ENCODE assay signal across 17 cellular contexts in genomic region chr14:23517650-23518329, GRCh38. TPM values are rescaled to one million over a fixed set of nuclear protein-coding genes. Genes with fewer than 3 reads are reported as not detected.
DNase-seq lines count a peak whose midpoint lies in the region; ATAC-seq, FAIRE-seq and TF ChIP-seq lines count a peak whose summit lies in the region.
"Had no signal": no experiment of that assay in that cellular context is flagged by ENCODE, and none has a peak within 500 bp of the region (broad histone marks: within the 10 kb centered on the region; RNA-seq: fewer than 3 reads in every experiment).

No MANE protein-coding gene starts in this region.

- TF ChIP-seq CTCF in BE2C (IDR thresholded peaks at IDR 0.05; ENCODE audit: low read depth, low read length) (peak; percentile 15; the same call in 1 of the 2 replicates), D721Med (IDR thresholded peaks at IDR 0.05; ENCODE audit: insufficient read depth, missing control alignments) (peak; percentile 14), H1 (IDR thresholded peaks at IDR 0.05; ENCODE audit: control extremely low read depth in 1 of 3, insufficient read depth in 1 of 3, low read depth in 1 of 3, low read length in 3 of 3) (peak; percentile 6 to 45 (median 16))

- DNase-seq in BE2C (no peak), D721Med (ENCODE audit: insufficient read length, low spot score) (no peak), NCI-H69 (lab: John Stamatoyannopoulos, UW) (peak; percentile 22), H1 (ENCODE audit: low read depth in 1 of 2, low spot score in 2 of 2) (no peak), NCI-H187 (lab: John Stamatoyannopoulos, UW) (no peak)
- DNase-seq: ACHN, GDM1, KBM-7, MV-4-11, NCI-H1930, NCI-H2171 treated with DMSO at 0.1 percent for 48 hours, NCI-H748 treated with DMSO at 0.1 percent for 48 hours had no signal

- no peak overlapping the region for H4K91ac ChIP-seq in H1 (replicated peaks; ENCODE audit: insufficient read length, low read length)

- H3K18ac ChIP-seq in H1 (ENCODE audit: extremely low read depth, low read length) = no peak overlapping the region

- no peaks in the 10 kb centered on the region for H3K27me3 ChIP-seq in BE2C
- peaks cover 0 to 4% (median 0%) of the 10 kb centered on the region in 4 experiments; a peak in 1 of 7 replicates for H3K27me3 ChIP-seq in H1 (replicated peaks in 1 of 4; ENCODE audit: control insufficient read depth in 3 of 4, extremely low read depth in 1 of 4, insufficient read depth in 3 of 4, low read length in 3 of 4)
- H3K27me3 ChIP-seq: SJSA1 had no signal

- no peak overlapping the region for H3K14ac ChIP-seq in H1 (ENCODE audit: insufficient read length)

- H2BK15ac ChIP-seq in H1 (ENCODE audit: low read length) = no peak overlapping the region

- no peaks in the 10 kb centered on the region for H3K79me1 ChIP-seq in H1 (ENCODE audit: low read depth, low read length)

- POLR2A ChIA-PET in H1 (lab: Charles Lee; ENCODE audit: partially characterized antibody) = interaction anchor here (1.0 to 48.3 kb wide), 5 partner anchors 30 to 39 kb away, joined by 4 to 1523 read pairs (median 5); partner anchors contain the start of genes AP1G2, THTPA and ZFHX2

- no peak overlapping the region for H2BK120ac ChIP-seq in H1 (replicated peaks; ENCODE audit: low read depth, low read length)

- TF ChIP-seq RAD21 in H1 (IDR thresholded peaks at IDR 0.05 in 1 of 2, conservative IDR thresholded peaks at IDR 0.05 in 1 of 2; ENCODE audit: low read depth in 2 of 2, low read length in 2 of 2) = peak; percentile 45 to 63

- no peak overlapping the region for H3K56ac ChIP-seq in H1 (replicated peaks; ENCODE audit: insufficient read length, low read depth, low read length)

- H3K27ac ChIP-seq in H1 (ENCODE audit: low read depth, low read length) = no peak overlapping the region
- H3K27ac ChIP-seq: C4-2B, SJSA1 had no signal

- no peak overlapping the region for H4K8ac ChIP-seq in H1 (ENCODE audit: extremely low read depth, insufficient read depth, low read length)

- no peaks in the 10 kb centered on the region for H3K79me2 ChIP-seq in H1 (ENCODE audit: control insufficient read depth in 1 of 2, insufficient read depth in 2 of 2, low read length in 2 of 2)

- H3K36me3 ChIP-seq in BE2C (no peaks in the 10 kb centered on the region), H1 (ENCODE audit: control insufficient read depth in 2 of 4, insufficient read depth in 4 of 4, low read length in 3 of 4) (peaks cover 0 to 6% (median 0%) of the 10 kb centered on the region in 4 experiments; a peak in 3 of 8 replicates)
- H3K36me3 ChIP-seq: SJSA1 had no signal

- WGBS in H1 (ENCODE audit: extremely low coverage in 1 of 2, insufficient coverage in 1 of 2, insufficient read length in 1 of 2, insufficient replicate concordance in 2 of 2, low coverage in 1 of 2, low lambda C conversion rate in 2 of 2, missing lambda C conversion rate in 1 of 2), 2 experiments = 92% methylated on average over 6 of the region's 6 CpGs; no CpG with 5 or more reads in 1 of the 2 experiments

- H2AFZ ChIP-seq in H1 (ENCODE audit: low read length) = no peak overlapping the region

- H2BK12ac ChIP-seq in H1 (ENCODE audit: low read depth, low read length) = no peak overlapping the region

- no peak overlapping the region for H3K4me2 ChIP-seq in H1 (ENCODE audit: insufficient read depth in 1 of 2, low read depth in 2 of 2, low read length in 2 of 2)

- no peak overlapping the region for H3K23ac ChIP-seq in H1 (ENCODE audit: insufficient read length)

- H3K4me1 ChIP-seq in BE2C (no peaks in the 10 kb centered on the region), H1 (replicated peaks in 1 of 4; ENCODE audit: control insufficient read depth in 3 of 4, insufficient read depth in 4 of 4, low read length in 3 of 4) (peaks cover 7 to 13% (median 9%) of the 10 kb centered on the region in 4 experiments)
- H3K4me1 ChIP-seq: SJSA1 had no signal

- CTCF ChIA-PET in H1 (lab: Charles Lee; ENCODE audit: partially characterized antibody) = interaction anchor here (0.6 to 70.5 kb wide), 11 partner anchors 8 to 63 kb away, joined by 3 to 2092 read pairs (median 4); partner anchors contain the start of genes AP1G2, NGDN, THTPA and ZFHX2

- FAIRE-seq in D721Med (lab: Jason Lieb, UNC) (no peak), H1 (lab: Jason Lieb, UNC) (no peak)

- ATAC-seq in HG02981 (IDR thresholded peaks at IDR 0.05; ENCODE audit: unreplicated experiment) (no peak), HG02840 (IDR thresholded peaks at IDR 0.05; ENCODE audit: low FRiP score, unreplicated experiment) (no peak)
- ATAC-seq: HCT116 had no signal

- TF ChIP-seq EP300 in H1 (IDR thresholded peaks at IDR 0.05; ENCODE audit: borderline replicate concordance in 1 of 2, low read depth in 2 of 2, low read length in 2 of 2) = no peak

- no peaks in the 10 kb centered on the region for H4K20me1 ChIP-seq in H1 (replicated peaks in 1 of 2; ENCODE audit: control insufficient read depth in 1 of 2, insufficient read depth in 2 of 2, low read length in 2 of 2)

- no peak overlapping the region for H2BK20ac ChIP-seq in H1 (ENCODE audit: low read length)

- TF ChIP-seq POLR2A in H1 (IDR thresholded peaks at IDR 0.05; ENCODE audit: control extremely low read depth in 1 of 2, low read depth in 2 of 2, low read length in 2 of 2) = peak in 1 of 2 experiments; percentile 33; a peak in 1 of 3 replicates

- H3K9ac ChIP-seq in H1 (replicated peaks in 1 of 4; ENCODE audit: extremely low read depth in 1 of 4, low read depth in 3 of 4, low read length in 3 of 4) = no peak overlapping the region; a peak in 1 of 7 replicates

- no peak overlapping the region for H4K5ac ChIP-seq in H1 (ENCODE audit: insufficient read length, low read depth, low read length)

- H3K9me3 ChIP-seq in BE2C (no peaks in the 10 kb centered on the region), H1 (ENCODE audit: insufficient read depth in 2 of 2, low read depth in 1 of 2, low read length in 1 of 2) (no peaks in the 10 kb centered on the region)
- H3K9me3 ChIP-seq: SJSA1 had no signal

- no peaks in the 10 kb centered on the region for H3K23me2 ChIP-seq in H1 (ENCODE audit: low read depth, low read length)

- no peak overlapping the region for H2AK5ac ChIP-seq in H1 (ENCODE audit: low read depth, low read length)

- no peak overlapping the region for H2BK5ac ChIP-seq in H1 (ENCODE audit: low read depth, low read length)

- no peak overlapping the region for H3K4ac ChIP-seq in H1 (replicated peaks; ENCODE audit: insufficient read length, low read depth, low read length)

- H3K4me3 ChIP-seq in BE2C (ENCODE audit: low read depth, low read length) (no peak overlapping the region), H1 (ENCODE audit: extremely low read depth in 1 of 4, insufficient read depth in 2 of 4, low read depth in 3 of 4, low read length in 4 of 4) (no peak overlapping the region)
- H3K4me3 ChIP-seq: SJSA1 had no signal

TF ChIP-seq in H1, 55 proteins besides CTCF, POLR2A, EP300 and RAD21 (continues in another document):
- TF ChIP-seq TAF1 (IDR thresholded peaks at IDR 0.05; ENCODE audit: low read depth, low read length) = no peak
- TF ChIP-seq SRF (IDR thresholded peaks at IDR 0.05; ENCODE audit: low read depth, low read length) = no peak
- no peak for TF ChIP-seq BCL11A (IDR thresholded peaks at IDR 0.05; ENCODE audit: low read depth in 2 of 2, low read length in 2 of 2)

RNA-seq across cellular contexts. Expression of gene ZFHX2, which starts 33.8 kb away (rescaled TPM):
- 5.2 TPM for polyA plus RNA-seq in BE2C (2012; ENCODE audit: insufficient read depth, insufficient read length, low read depth)
- total RNA-seq in H1 (2021; fragmentation: NEBNext Ultra II Directional; extraction: Animal tissue kit (Norgen Biotek cat#: 25700)) = 27.0 and 28.6 TPM in 2 replicates
- 2.7 and 3.7 TPM in 2 replicates for polyA plus RNA-seq in H1 (2011; rRNA removed)
- polyA plus RNA-seq in H1 (2011; cell fraction: cytosol; rRNA removed) = 1.7 TPM
- polyA plus RNA-seq in H1 (2011; cell fraction: nucleus; rRNA removed) = 7.3 TPM
- polyA plus RNA-seq in H1 (2012, experiment 1 of 2) = 14.7 to 22.4 TPM (median 19.8 TPM) in 4 replicates
- 7.9 TPM for polyA plus RNA-seq in H1 (2012, experiment 2 of 2)
- polyA plus RNA-seq in H1 (2013, experiment 1 of 2) = 13.2 TPM
- polyA plus RNA-seq in H1 (2013, experiment 2 of 2) = 12.1 TPM
- polyA minus RNA-seq in H1 (2011; rRNA and poly(A)+ RNA removed) = 6.0 and 8.5 TPM in 2 replicates
- 15.5 TPM for polyA minus RNA-seq in H1 (2011; cell fraction: cytosol; rRNA and poly(A)+ RNA removed)
- polyA minus RNA-seq in H1 (2011; cell fraction: nucleus; rRNA and poly(A)+ RNA removed) = 13.7 TPM
- total RNA-seq: SJSA1 had no signal

RNA-seq across cellular contexts. Expression of gene THTPA, which starts 38.3 kb away (rescaled TPM):
- polyA plus RNA-seq in BE2C (2012; ENCODE audit: insufficient read depth, insufficient read length, low read depth) = 11.2 TPM
- total RNA-seq in H1 (2021; fragmentation: NEBNext Ultra II Directional; extraction: Animal tissue kit (Norgen Biotek cat#: 25700)) = 14.8 and 16.6 TPM in 2 replicates
- 19.0 and 23.4 TPM in 2 replicates for polyA plus RNA-seq in H1 (2011; rRNA removed)
- polyA plus RNA-seq in H1 (2011; cell fraction: cytosol; rRNA removed) = 16.2 TPM
- polyA plus RNA-seq in H1 (2011; cell fraction: nucleus; rRNA removed) = 16.0 TPM
- polyA plus RNA-seq in H1 (2012, experiment 1 of 2) = 14.7 to 21.8 TPM (median 19.2 TPM) in 4 replicates
- 25.1 TPM for polyA plus RNA-seq in H1 (2012, experiment 2 of 2)
- 7.0 TPM for polyA plus RNA-seq in H1 (2013, experiment 1 of 2)
- polyA plus RNA-seq in H1 (2013, experiment 2 of 2) = 8.4 TPM
- 16.4 and 30.4 TPM in 2 replicates for polyA minus RNA-seq in H1 (2011; rRNA and poly(A)+ RNA removed)
- polyA minus RNA-seq in H1 (2011; cell fraction: cytosol; rRNA and poly(A)+ RNA removed) = 6.2 TPM
- polyA minus RNA-seq in H1 (2011; cell fraction: nucleus; rRNA and poly(A)+ RNA removed) = 14.0 TPM

RNA-seq across cellular contexts. Expression of gene NGDN, which starts 48.3 kb away (rescaled TPM):
- 115 TPM for polyA plus RNA-seq in BE2C (2012; ENCODE audit: insufficient read depth, insufficient read length, low read depth)
- 48.8 and 56.0 TPM in 2 replicates for total RNA-seq in H1 (2021; fragmentation: NEBNext Ultra II Directional; extraction: Animal tissue kit (Norgen Biotek cat#: 25700))
- polyA plus RNA-seq in H1 (2011; rRNA removed) = 22.4 and 39.8 TPM in 2 replicates
- 65.2 TPM for polyA plus RNA-seq in H1 (2011; cell fraction: cytosol; rRNA removed)
- 25.3 TPM for polyA plus RNA-seq in H1 (2011; cell fraction: nucleus; rRNA removed)
- 54.0 to 81.0 TPM (median 68.1 TPM) in 4 replicates for polyA plus RNA-seq in H1 (2012, experiment 1 of 2)
- 8.9 TPM for polyA plus RNA-seq in H1 (2012, experiment 2 of 2)
- polyA plus RNA-seq in H1 (2013, experiment 1 of 2) = 78.2 TPM
- polyA plus RNA-seq in H1 (2013, experiment 2 of 2) = 73.8 TPM
- 32.5 and 41.8 TPM in 2 replicates for polyA minus RNA-seq in H1 (2011; rRNA and poly(A)+ RNA removed)
- 12.8 TPM for polyA minus RNA-seq in H1 (2011; cell fraction: cytosol; rRNA and poly(A)+ RNA removed)
- polyA minus RNA-seq in H1 (2011; cell fraction: nucleus; rRNA and poly(A)+ RNA removed) = 35.4 TPM

RNA-seq across cellular contexts. Expression of gene AP1G2, which starts 49.8 kb away (rescaled TPM):
- polyA plus RNA-seq in BE2C (2012; ENCODE audit: insufficient read depth, insufficient read length, low read depth) = 46.6 TPM
- total RNA-seq in H1 (2021; fragmentation: NEBNext Ultra II Directional; extraction: Animal tissue kit (Norgen Biotek cat#: 25700)) = 70.1 and 70.9 TPM in 2 replicates
- polyA plus RNA-seq in H1 (2011; rRNA removed) = 134 and 162 TPM in 2 replicates
- polyA plus RNA-seq in H1 (2011; cell fraction: cytosol; rRNA removed) = 149 TPM
- polyA plus RNA-seq in H1 (2011; cell fraction: nucleus; rRNA removed) = 1,259 TPM
- polyA plus RNA-seq in H1 (2012, experiment 1 of 2) = 88.4 to 117 TPM (median 102 TPM) in 4 replicates
- polyA plus RNA-seq in H1 (2012, experiment 2 of 2) = 65.4 TPM
- 65.1 TPM for polyA plus RNA-seq in H1 (2013, experiment 1 of 2)
- 60.0 TPM for polyA plus RNA-seq in H1 (2013, experiment 2 of 2)
- polyA minus RNA-seq in H1 (2011; rRNA and poly(A)+ RNA removed) = 116 and 124 TPM in 2 replicates
- polyA minus RNA-seq in H1 (2011; cell fraction: cytosol; rRNA and poly(A)+ RNA removed) = 57.8 TPM
- 206 TPM for polyA minus RNA-seq in H1 (2011; cell fraction: nucleus; rRNA and poly(A)+ RNA removed)
